17 cellular contexts compared by ENCODE assay signal in genomic region chr20:4898845-4899244, GRCh38.
A peak's percentile ranks its signal among the peaks of the same experiment; 100 is the strongest.
DNase-seq lines count a peak whose midpoint lies in the region; ATAC-seq and TF ChIP-seq lines count a peak whose summit lies in the region.
"Had no signal": no experiment of that assay in that cellular context is flagged by ENCODE, and none has a peak within 500 bp of the region (broad histone marks: within the 10 kb centered on the region; RNA-seq: fewer than 3 reads in every experiment).

No MANE protein-coding gene starts in this region.

- TF ChIP-seq EP300 in SK-N-SH (IDR thresholded peaks at IDR 0.05; ENCODE audit: borderline replicate concordance in 1 of 2, low read depth in 1 of 2, low read length in 1 of 2) = no peak

- peak overlapping the region in 4 of 11 experiments; percentile 2 to 21 (median 9); a peak in 2 of 22 replicates for H3K27ac ChIP-seq in BLaER1 treated with 17β-estradiol and CSF1 and Interleukin-3, amounts not matched to agents 10 nM and 100 nM
- H3K27ac ChIP-seq in neutrophil = peak overlapping the region; percentile 50
- H3K27ac ChIP-seq in SK-N-SH (ENCODE audit: low read depth in 2 of 2, low read length in 1 of 2) = no peak overlapping the region
- H3K27ac ChIP-seq in tibial artery = no peak overlapping the region
- H3K27ac ChIP-seq: SK-N-MC had no signal

- no peak for TF ChIP-seq CTCF in endothelial cell (IDR thresholded peaks at IDR 0.05; ENCODE audit: unreplicated experiment)
- TF ChIP-seq CTCF in neutrophil (IDR thresholded peaks at IDR 0.05) = no peak
- no peak for TF ChIP-seq CTCF in SK-N-SH (IDR thresholded peaks at IDR 0.05)
- TF ChIP-seq CTCF in tibial artery (IDR thresholded peaks at IDR 0.05) = no peak

- H3K4me3 Mint-ChIP-seq in T-helper 17 cell (no peak overlapping the region), endothelial cell (ENCODE audit: unreplicated experiment) (peak overlapping the region; percentile 64)

- no peaks in the 10 kb centered on the region for H3K9me2 ChIP-seq in SK-N-SH

- DNase-seq in T-helper 17 cell (no peak), endothelial cell (ENCODE audit: low spot score) (no peak), SK-N-SH (no peak), tibial artery (no peak), islet precursor cell (no peak)
- DNase-seq: activated CD4-positive, alpha-beta T cell treated with anti-CD3 and anti-CD28 coated beads, Interleukin-2, amount 50 U/mL, for 48 hours; Caco-2; effector CD4-positive, alpha-beta T cell; foreskin melanocyte; Kasumi-1; NCI-H1436 treated with DMSO at 0.1 percent for 48 hours; NCI-H446; occipital lobe had no signal

- peaks cover 39 to 90% (median 55%) of the 10 kb centered on the region in 11 experiments; a peak in 20 of 22 replicates for H4K20me1 ChIP-seq in BLaER1 treated with 17β-estradiol and CSF1 and Interleukin-3, amounts not matched to agents 10 nM and 100 nM
- H4K20me1 ChIP-seq in SK-N-SH (ENCODE audit: insufficient read depth) = no peaks in the 10 kb centered on the region

- H3K27me3 Mint-ChIP-seq in T-helper 17 cell = no peaks in the 10 kb centered on the region
- peaks cover 13% of the 10 kb centered on the region for H3K27me3 Mint-ChIP-seq in endothelial cell (ENCODE audit: unreplicated experiment)

- H3K4me1 Mint-ChIP-seq in T-helper 17 cell (peaks cover 20% of the 10 kb centered on the region), endothelial cell (ENCODE audit: unreplicated experiment) (peaks cover 88% of the 10 kb centered on the region)

- H3K36me3 Mint-ChIP-seq in T-helper 17 cell (ENCODE audit: low read depth) (peaks cover 13% of the 10 kb centered on the region), endothelial cell (ENCODE audit: low read depth, unreplicated experiment) (peaks cover 46% of the 10 kb centered on the region)

- H3K9ac ChIP-seq in BLaER1 treated with 17β-estradiol and CSF1 and Interleukin-3, amounts not matched to agents 10 nM and 100 nM = no peak overlapping the region
- no peak overlapping the region for H3K9ac ChIP-seq in SK-N-SH

- peaks cover 43 to 67% (median 56%) of the 10 kb centered on the region in 11 experiments for H3K36me3 ChIP-seq in BLaER1 treated with 17β-estradiol and CSF1 and Interleukin-3, amounts not matched to agents 10 nM and 100 nM
- H3K36me3 ChIP-seq in neutrophil (peaks cover 18% of the 10 kb centered on the region), SK-N-SH (replicated peaks in 1 of 2; ENCODE audit: control insufficient read depth in 1 of 2, insufficient read depth in 2 of 2, low read length in 1 of 2) (no peaks in the 10 kb centered on the region), tibial artery (peaks cover 15 to 42% (median 24%) of the 10 kb centered on the region in 3 donors)

- POLR2A ChIA-PET in SK-N-SH (lab: Yijun Ruan, JAX) = no interaction called here

- H3K4me2 ChIP-seq in BLaER1 treated with 17β-estradiol and CSF1 and Interleukin-3, amounts not matched to agents 10 nM and 100 nM = peak overlapping the region; percentile 52 to 92 (median 82)
- H3K4me2 ChIP-seq in SK-N-SH = no peak overlapping the region

- 97% methylated on average over 4 of the region's 4 CpGs for WGBS in SK-N-SH (ENCODE audit: low lambda C conversion rate)

- H3K4me1 ChIP-seq in BLaER1 treated with 17β-estradiol and CSF1 and Interleukin-3, amounts not matched to agents 10 nM and 100 nM = peaks cover 61 to 83% (median 71%) of the 10 kb centered on the region in 10 experiments
- H3K4me1 ChIP-seq in neutrophil (ENCODE audit: control insufficient read depth in 1 of 2, insufficient read depth in 1 of 2, low read depth in 1 of 2, low read length in 1 of 2) (peaks cover 7% of the 10 kb centered on the region in 2 experiments), SK-N-SH (ENCODE audit: control insufficient read depth in 1 of 2, insufficient read depth in 2 of 2, low read depth in 1 of 2, low read length in 1 of 2) (peaks cover 0 to 10% of the 10 kb centered on the region in 2 experiments; a peak in 1 of 4 replicates), tibial artery (peaks cover 0 to 14% (median 2%) of the 10 kb centered on the region in 4 donors)

- ATAC-seq in T-helper 17 cell = no peak
- ATAC-seq in HG03432 (IDR thresholded peaks at IDR 0.05; ENCODE audit: unreplicated experiment) = no peak

- no peaks in the 10 kb centered on the region for H3K27me3 ChIP-seq in BLaER1 treated with 17β-estradiol and CSF1 and Interleukin-3, amounts not matched to agents 10 nM and 100 nM
- H3K27me3 ChIP-seq in neutrophil = no peaks in the 10 kb centered on the region
- H3K27me3 ChIP-seq in SK-N-SH (ENCODE audit: insufficient read depth) = no peaks in the 10 kb centered on the region
- no peaks in the 10 kb centered on the region for H3K27me3 ChIP-seq in tibial artery

- no peak overlapping the region for H2AFZ ChIP-seq in SK-N-SH (ENCODE audit: low read depth)

- no peaks in the 10 kb centered on the region for H3K9me3 ChIP-seq in BLaER1 treated with 17β-estradiol and CSF1 and Interleukin-3, amounts not matched to agents 10 nM and 100 nM (replicated peaks in 1 of 11)
- H3K9me3 ChIP-seq in T-helper 17 cell (ENCODE audit: control insufficient read depth, low read length, poor library complexity, severe bottlenecking) (no peaks in the 10 kb centered on the region), neutrophil (no peaks in the 10 kb centered on the region), SK-N-SH (no peaks in the 10 kb centered on the region), tibial artery (no peaks in the 10 kb centered on the region)
- H3K9me3 ChIP-seq: Caco-2 had no signal

- intact Hi-C loops in tibial artery (cut with DNase I; ENCODE audit: low total_unique reads) = no loop called here

- H3K27ac Mint-ChIP-seq in T-helper 17 cell (peak overlapping the region; percentile 67), endothelial cell (ENCODE audit: unreplicated experiment) (peak overlapping the region; percentile 93)

- CTCF ChIA-PET in SK-N-SH (lab: Yijun Ruan, JAX) = interaction anchor here (0.9 kb wide), 1 partner anchor 202 kb away, joined by 4 read pairs; no protein-coding TSS in a partner anchor

- no peak overlapping the region for H3K4me3 ChIP-seq in BLaER1 treated with 17β-estradiol and CSF1 and Interleukin-3, amounts not matched to agents 10 nM and 100 nM
- H3K4me3 ChIP-seq in neutrophil (ENCODE audit: low read depth in 1 of 2, low read length in 1 of 2) (no peak overlapping the region), SK-N-SH (ENCODE audit: low read depth in 2 of 2, low read length in 1 of 2) (no peak overlapping the region), tibial artery (no peak overlapping the region)
- H3K4me3 ChIP-seq: SK-N-MC had no signal

- H3K79me2 ChIP-seq in SK-N-SH (ENCODE audit: insufficient read depth) = no peaks in the 10 kb centered on the region

- no peaks in the 10 kb centered on the region for H3F3A ChIP-seq in SK-N-SH (replicated peaks; ENCODE audit: insufficient read depth)

- H3K9me3 Mint-ChIP-seq in endothelial cell (ENCODE audit: unreplicated experiment) = no peaks in the 10 kb centered on the region

- TF ChIP-seq RAD21 in SK-N-SH (IDR thresholded peaks at IDR 0.05; ENCODE audit: low read length) = no peak

TF ChIP-seq in SK-N-SH, 30 proteins besides CTCF, POLR2A, EP300 and RAD21 (continues in another document):
- TF ChIP-seq USF1 (IDR thresholded peaks at IDR 0.05; ENCODE audit: borderline replicate concordance, low read depth) (no peak), SMC3 (IDR thresholded peaks at IDR 0.05; ENCODE audit: low read depth, low read length) (no peak), TEAD4 (IDR thresholded peaks at IDR 0.05; ENCODE audit: borderline replicate concordance, insufficient read depth) (no peak), PBX3 (IDR thresholded peaks at IDR 0.05) (no peak), FOXJ3 (CRISPR knock-in tag; IDR thresholded peaks at IDR 0.05) (no peak), NRF1 (IDR thresholded peaks at IDR 0.05; ENCODE audit: low read depth, low read length) (no peak), GATA2 (CRISPR knock-in tag; IDR thresholded peaks at IDR 0.05) (no peak), REST (IDR thresholded peaks at IDR 0.05; ENCODE audit: low read depth, low read length) (no peak), FOXM1 (IDR thresholded peaks at IDR 0.05; ENCODE audit: low read depth) (no peak)
